Comparison of ENCODE assay signal across 19 cellular contexts in genomic region chr5:72561407-72561972, GRCh38. TPM values are rescaled to one million over a fixed set of nuclear protein-coding genes. Genes with fewer than 3 reads are reported as not detected.
"Had no signal": no experiment of that assay in that cellular context is flagged by ENCODE, and none has a peak within 500 bp of the region (broad histone marks: within the 10 kb centered on the region; RNA-seq: fewer than 3 reads in every experiment).

No MANE protein-coding gene starts in this region.

- ATAC-seq: activated CD8-positive, alpha-beta T cell treated with anti-CD3 and anti-CD28 coated beads for 36 hours; activated naive CD4-positive, alpha-beta T cell treated with anti-CD3 and anti-CD28 coated beads, Interleukin-2, amount 50 U/mL, for 72 hours; activated T-cell treated with anti-CD3 and anti-CD28 coated beads, Interleukin-2, amount 50 U/mL, for 4 hours; SK-N-SH treated with all-trans-retinoic acid at 6 μM for 48 hours; stimulated activated naive CD8-positive, alpha-beta T cell treated with anti-CD3 and anti-CD28 coated beads, Interleukin-15, amount 100 ng/mL, for 72 hours had no signal

- H3K9me3 Mint-ChIP-seq: activated B cell treated with CpG ODN at 0.5 μM for 24 hours; activated CD8-positive, alpha-beta T cell treated with anti-CD3 and anti-CD28 coated beads for 36 hours; activated T-cell treated with anti-CD3 and anti-CD28 coated beads, Interleukin-2, amount 50 U/mL, for 4 hours; nephron progenitor cell had no signal

- H3K4me3 Mint-ChIP-seq: activated B cell treated with CpG ODN at 0.5 μM for 24 hours; activated CD8-positive, alpha-beta T cell treated with anti-CD3 and anti-CD28 coated beads for 36 hours; activated T-cell treated with anti-CD3 and anti-CD28 coated beads, Interleukin-2, amount 50 U/mL, for 4 hours; nephron progenitor cell; stimulated activated naive CD8-positive, alpha-beta T cell treated with anti-CD3 and anti-CD28 coated beads, Interleukin-15, amount 100 ng/mL, for 72 hours had no signal

- H3K27ac Mint-ChIP-seq: activated B cell treated with CpG ODN at 0.5 μM for 24 hours; activated CD8-positive, alpha-beta T cell treated with anti-CD3 and anti-CD28 coated beads for 36 hours; activated naive CD4-positive, alpha-beta T cell treated with anti-CD3 and anti-CD28 coated beads, Interleukin-2, amount 50 U/mL, for 72 hours; nephron progenitor cell had no signal

- H3K27me3 ChIP-seq: esophagus muscularis mucosa, right atrium auricular region, upper lobe of left lung had no signal

- H3K36me3 Mint-ChIP-seq: activated naive CD4-positive, alpha-beta T cell treated with anti-CD3 and anti-CD28 coated beads, Interleukin-2, amount 50 U/mL, for 72 hours had no signal

- H3K36me3 ChIP-seq: esophagus muscularis mucosa, right atrium auricular region, upper lobe of left lung had no signal

- DNase-seq: activated B cell treated with CpG ODN at 0.5 μM for 24 hours; activated CD4-positive, alpha-beta T cell treated with anti-CD3 and anti-CD28 coated beads for 48 hours; activated CD8-positive, alpha-beta T cell treated with anti-CD3 and anti-CD28 coated beads for 36 hours; activated gamma-delta T cell; activated T-cell treated with anti-CD3 and anti-CD28 coated beads, Interleukin-2, amount 50 U/mL, for 4 hours; hypothalamus; kidney glomerular epithelial cell; nephron progenitor cell; occipital lobe; stimulated activated CD4-positive, alpha-beta T cell treated with anti-CD3 and anti-CD28 coated beads, Interleukin-4, amount 100 ng/mL, for 4 hours; stimulated activated CD8-positive, alpha-beta memory T cell treated with anti-CD3 and anti-CD28 coated beads, Interleukin-4, amount 100 ng/mL, for 48 hours; stimulated activated naive CD8-positive, alpha-beta T cell treated with anti-CD3 and anti-CD28 coated beads, Interleukin-15, amount 100 ng/mL, for 72 hours; upper lobe of left lung had no signal

- H3K4me3 ChIP-seq: esophagus muscularis mucosa, right atrium auricular region, skin epidermis, upper lobe of left lung had no signal

- H3K9me3 ChIP-seq: esophagus muscularis mucosa, right atrium auricular region, upper lobe of left lung had no signal

- H3K27ac ChIP-seq: esophagus muscularis mucosa, right atrium auricular region, skin epidermis, upper lobe of left lung had no signal

RNA-seq across cellular contexts. Expression of gene ZNF366, which starts 54.3 kb away (rescaled TPM):
- total RNA-seq: activated B cell treated with CpG ODN at 0.5 μM for 24 hours; activated CD8-positive, alpha-beta T cell treated with anti-CD3 and anti-CD28 coated beads for 36 hours; activated naive CD4-positive, alpha-beta T cell treated with anti-CD3 and anti-CD28 coated beads, Interleukin-2, amount 50 U/mL, for 72 hours; activated T-cell treated with anti-CD3 and anti-CD28 coated beads, Interleukin-2, amount 50 U/mL, for 4 hours; T-helper 1 cell treated with Interleukin-12 subunit alpha and Interleukin-12 subunit beta and Interleukin-4 antibody, amounts not matched to agents 30 ng/mL and 1 ng/mL, for 36 hours had no signal
